In the genomic region with DNA sequence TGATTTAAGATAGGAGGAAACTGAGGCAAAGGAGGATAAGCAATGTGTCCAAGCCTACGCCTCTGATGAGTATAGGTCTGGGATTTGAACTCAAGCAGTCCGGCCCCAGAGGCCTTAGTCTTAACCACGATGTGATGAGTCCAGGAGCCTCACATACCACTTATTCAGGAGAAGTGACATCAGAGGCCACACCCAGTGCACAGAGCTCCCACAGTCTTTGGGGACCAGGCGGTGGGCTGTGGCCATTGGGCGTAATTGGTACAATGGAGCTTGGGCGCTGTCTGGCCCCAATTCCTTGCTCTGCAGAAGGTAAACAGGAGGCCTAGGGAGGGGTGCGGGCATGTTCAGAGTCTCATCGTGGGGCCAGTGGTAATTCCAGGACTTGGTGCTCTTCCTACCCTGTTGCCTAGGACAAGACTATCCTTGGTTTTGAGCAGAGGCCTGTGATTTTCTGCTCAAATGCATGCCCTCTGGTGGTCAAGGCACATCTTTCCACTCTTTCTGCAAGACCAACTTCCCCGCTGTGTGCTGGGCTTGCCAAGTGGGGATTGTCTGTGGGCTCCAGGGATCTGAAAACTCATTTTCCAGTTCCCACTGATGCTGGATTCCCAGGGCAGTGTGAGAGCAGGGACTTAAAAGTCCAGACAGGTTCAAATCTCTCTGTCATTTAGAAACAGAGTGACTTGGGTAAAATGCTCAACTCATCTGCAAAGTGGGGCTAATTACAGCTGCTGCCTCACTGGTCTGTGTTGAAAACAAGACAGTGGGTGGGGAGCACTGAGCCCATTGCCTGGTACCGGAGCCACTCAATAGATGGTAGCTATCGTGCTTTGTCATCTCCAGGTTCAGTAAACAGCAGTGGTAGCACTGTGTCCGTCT, we compare ENCODE assay signal across 8 cellular contexts. TPM values are rescaled to one million over a fixed set of nuclear protein-coding genes. Genes with fewer than 3 reads are reported as not detected.
DNase-seq lines count a peak whose midpoint lies in the region; ATAC-seq, FAIRE-seq and TF ChIP-seq lines count a peak whose summit lies in the region.

No MANE protein-coding gene starts in this region.

- POLR2A ChIA-PET in CD4-positive, alpha-beta T cell (lab: Charles Lee): no interaction called here
- POLR2A ChIA-PET in PC-9 (lab: Charles Lee; ENCODE audit: unreplicated experiment): no interaction called here

- H3K36me3 ChIP-seq in PC-9 (ENCODE audit: low read depth) (peaks cover 4% of the 10 kb centered on the region; the same call in 1 of the 2 replicates), testis (ENCODE audit: low read depth, missing control alignments) (no peaks in the 10 kb centered on the region)

- H3K27ac Mint-ChIP-seq in CD4-positive, alpha-beta T cell: no peak overlapping the region

- no peak for TF ChIP-seq CTCF in CD4-positive, alpha-beta T cell (IDR thresholded peaks at IDR 0.05)
- peak; percentile 70 for TF ChIP-seq CTCF in PC-9 (conservative IDR thresholded peaks at IDR 0.05)
- peak; percentile 87 for TF ChIP-seq CTCF in choroid plexus epithelial cell (conservative IDR thresholded peaks at IDR 0.05; ENCODE audit: low read depth, low read length)
- TF ChIP-seq CTCF in testis (IDR thresholded peaks at IDR 0.05): peak; percentile 49 to 59 (median 51)

- H3K9me3 ChIP-seq in CD4-positive, alpha-beta T cell (ENCODE audit: control insufficient read depth, low read length): no peaks in the 10 kb centered on the region
- H3K9me3 ChIP-seq in PC-9 (ENCODE audit: insufficient read depth, low read depth) (no peaks in the 10 kb centered on the region), testis (no peaks in the 10 kb centered on the region)

- 53 to 73% methylated on average over 6 to 12 of the region's 12 CpGs for WGBS in testis, 2 donors

- H3K4me3 ChIP-seq in PC-9 (no peak overlapping the region), choroid plexus epithelial cell (ENCODE audit: low read depth, low read length) (no peak overlapping the region), testis (no peak overlapping the region)

- peak; percentile 70 for FAIRE-seq in GM19239 (lab: Jason Lieb, UNC)

- H3K36me3 Mint-ChIP-seq in CD4-positive, alpha-beta T cell (ENCODE audit: low read depth): no peaks in the 10 kb centered on the region

- H3K4me2 ChIP-seq in PC-9: no peak overlapping the region

- peaks cover 46% of the 10 kb centered on the region for H3K79me2 ChIP-seq in PC-9 (ENCODE audit: low read depth)

- no peaks in the 10 kb centered on the region for H3K9me2 ChIP-seq in PC-9 (ENCODE audit: insufficient read depth)

- H2AFZ ChIP-seq in PC-9: no peak overlapping the region

- no peaks in the 10 kb centered on the region for H3K27me3 ChIP-seq in CD4-positive, alpha-beta T cell (ENCODE audit: control insufficient read depth, insufficient read depth, low read length)
- H3K27me3 ChIP-seq in PC-9 (ENCODE audit: insufficient read depth, low read depth): no peaks in the 10 kb centered on the region
- H3K27me3 ChIP-seq in layer of hippocampus (ENCODE audit: control insufficient read depth, insufficient read depth, low read length): no peaks in the 10 kb centered on the region
- no peaks in the 10 kb centered on the region for H3K27me3 ChIP-seq in testis

- H3F3A ChIP-seq in PC-9 (ENCODE audit: insufficient read depth, low read depth): peaks cover 10% of the 10 kb centered on the region; the same call in 1 of the 2 replicates

- peak in 2 of 10 experiments; percentile 4 to 15 for DNase-seq in CD4-positive, alpha-beta T cell
- DNase-seq in GM19239 (ENCODE audit: insufficient read length, low spot score): peak; percentile 59
- peak; percentile 27 to 47 for DNase-seq in PC-9
- DNase-seq in choroid plexus epithelial cell (ENCODE audit: low read depth): peak; percentile 90
- DNase-seq in testis: peak; percentile 71
- no peak for DNase-seq in posterior vena cava (ENCODE audit: low spot score)

- peak; percentile 39 for ATAC-seq in CD4-positive, alpha-beta T cell (ENCODE audit: poor library complexity)
- no peak for ATAC-seq in HG02678 (IDR thresholded peaks at IDR 0.05; ENCODE audit: unreplicated experiment)

- H3K4me1 ChIP-seq in PC-9 (replicated peaks; ENCODE audit: insufficient read depth) (peaks cover under 1% of the 10 kb centered on the region; the same call in 1 of the 2 replicates), testis (peaks cover 61% of the 10 kb centered on the region)

- no peaks in the 10 kb centered on the region for H3K4me1 Mint-ChIP-seq in CD4-positive, alpha-beta T cell (ENCODE audit: low read depth)

- H3K9me3 Mint-ChIP-seq in CD4-positive, alpha-beta T cell: no peaks in the 10 kb centered on the region

- peaks cover 72% of the 10 kb centered on the region for H4K20me1 ChIP-seq in PC-9 (ENCODE audit: insufficient read depth)

- BruUV-seq in PC-9 (replicated peaks; lab: Mats Ljungman, UMichigan): no TSS peak

- no peak overlapping the region for H3K4me3 Mint-ChIP-seq in CD4-positive, alpha-beta T cell

- no peak overlapping the region for H3K27ac ChIP-seq in CD4-positive, alpha-beta T cell (ENCODE audit: low read depth, low read length)
- H3K27ac ChIP-seq in PC-9 (no peak overlapping the region), layer of hippocampus (ENCODE audit: low read depth, low read length) (peak overlapping the region; percentile 64), testis (peak overlapping the region in 1 of 2 donors; percentile 70)

- CTCF ChIA-PET in CD4-positive, alpha-beta T cell (lab: Charles Lee): interaction anchor here (1.1 kb wide), 1 partner anchor 26 kb away, joined by 3 read pairs; no protein-coding TSS in a partner anchor
- CTCF ChIA-PET in PC-9 (lab: Charles Lee): interaction anchor here (0.6 kb wide), 1 partner anchor 73 kb away, joined by 3 read pairs; no protein-coding TSS in a partner anchor

- no peaks in the 10 kb centered on the region for H3K27me3 Mint-ChIP-seq in CD4-positive, alpha-beta T cell

- TF ChIP-seq POLR2A in testis (IDR thresholded peaks at IDR 0.05): no peak

- intact Hi-C loops in CD4-positive, alpha-beta T cell (cut with DNase I, micrococcal nuclease): loop anchor here (1.0 to 2.0 kb wide), 2 partner anchors 64 to 65 kb away; no protein-coding TSS in a partner anchor
- intact Hi-C loops in PC-9 (cut with micrococcal nuclease; ENCODE audit: unreplicated experiment) (loop anchor here (1.0 kb wide), 1 partner anchor 64 kb away; no protein-coding TSS in a partner anchor), testis (cut with DNase I; ENCODE audit: low total_unique reads) (loop anchor here (10.0 kb wide), 1 partner anchor 59 kb away; no protein-coding TSS in a partner anchor), posterior vena cava (cut with DNase I) (loop anchor here (5.0 kb wide), 2 partner anchors 36 to 61 kb away; no protein-coding TSS in a partner anchor)

RNA-seq across cellular contexts. Expression of a gene that starts 15.8 kb away (rescaled TPM):
- 1 to 10 TPM; 1.1 to 1.6 TPM for total RNA-seq in CD4-positive, alpha-beta T cell
- total RNA-seq in PC-9 (2021) (94.3 and 100.0 TPM in 2 replicates), testis (100 to 1,000 TPM; 167 to 174 TPM), posterior vena cava (10 to 100 TPM; 57.9 to 68.8 TPM)
- 55.0 TPM for polyA plus RNA-seq in testis (ENCODE audit: insufficient read depth, low read depth, low replicate concordance)

Comparison
In these comparisons a context has a peak if more than half of its experiments do, and no peak if none do; other contexts are left out.
1. RNA of a gene that starts 15.8 kb away (total RNA-seq): 167 to 174 TPM in testis, 94.3 to 100.0 TPM in PC-9 and 57.9 to 68.8 TPM in posterior vena cava; 1.1 to 1.6 TPM in CD4-positive, alpha-beta T cell; every median in the first group is over 10 times any median in the second.